ENCODE assay signal across 1 cellular context in the genomic region with DNA sequence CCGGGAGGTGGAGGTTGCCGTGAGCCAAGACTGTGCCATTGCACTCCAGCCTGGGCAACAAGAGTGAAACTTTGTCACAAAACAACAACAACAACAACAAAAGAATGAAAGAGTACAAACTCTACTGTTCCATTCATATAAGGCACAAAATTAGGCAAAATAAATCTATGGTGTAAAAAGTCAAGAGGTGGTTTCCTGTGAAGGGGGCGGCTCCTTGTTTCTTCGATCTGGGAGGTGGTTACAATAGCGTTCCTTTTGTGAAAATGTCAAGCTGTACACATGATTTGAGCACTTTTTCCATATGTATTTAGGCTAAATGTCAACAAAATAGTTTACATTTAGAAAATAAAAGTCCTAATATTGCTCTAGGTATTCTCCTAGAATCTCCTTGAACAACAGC.
TF ChIP-seq lines count a peak whose summit lies in the region.

No MANE protein-coding gene starts in this region.

TF ChIP-seq in WTC11, 78 proteins besides CTCF, POLR2A, EP300 and RAD21 (continued from another document):
- TF ChIP-seq, protein P1, sequence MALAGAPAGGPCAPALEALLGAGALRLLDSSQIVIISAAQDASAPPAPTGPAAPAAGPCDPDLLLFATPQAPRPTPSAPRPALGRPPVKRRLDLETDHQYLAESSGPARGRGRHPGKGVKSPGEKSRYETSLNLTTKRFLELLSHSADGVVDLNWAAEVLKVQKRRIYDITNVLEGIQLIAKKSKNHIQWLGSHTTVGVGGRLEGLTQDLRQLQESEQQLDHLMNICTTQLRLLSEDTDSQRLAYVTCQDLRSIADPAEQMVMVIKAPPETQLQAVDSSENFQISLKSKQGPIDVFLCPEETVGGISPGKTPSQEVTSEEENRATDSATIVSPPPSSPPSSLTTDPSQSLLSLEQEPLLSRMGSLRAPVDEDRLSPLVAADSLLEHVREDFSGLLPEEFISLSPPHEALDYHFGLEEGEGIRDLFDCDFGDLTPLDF (CRISPR knock-in tag; IDR thresholded peaks at IDR 0.05) = no peak
- TF ChIP-seq TP53 (CRISPR knock-in tag; IDR thresholded peaks at IDR 0.05) (no peak), GRHL2 (CRISPR knock-in tag; IDR thresholded peaks at IDR 0.05; ENCODE audit: insufficient replicate concordance, severe bottlenecking) (no peak), GTF2I (CRISPR knock-in tag; conservative IDR thresholded peaks at IDR 0.05) (no peak), ZNF219 (CRISPR knock-in tag; IDR thresholded peaks at IDR 0.05; ENCODE audit: borderline replicate concordance) (no peak), ATF1 (CRISPR knock-in tag; IDR thresholded peaks at IDR 0.05) (no peak)
- TF ChIP-seq, protein P2, sequence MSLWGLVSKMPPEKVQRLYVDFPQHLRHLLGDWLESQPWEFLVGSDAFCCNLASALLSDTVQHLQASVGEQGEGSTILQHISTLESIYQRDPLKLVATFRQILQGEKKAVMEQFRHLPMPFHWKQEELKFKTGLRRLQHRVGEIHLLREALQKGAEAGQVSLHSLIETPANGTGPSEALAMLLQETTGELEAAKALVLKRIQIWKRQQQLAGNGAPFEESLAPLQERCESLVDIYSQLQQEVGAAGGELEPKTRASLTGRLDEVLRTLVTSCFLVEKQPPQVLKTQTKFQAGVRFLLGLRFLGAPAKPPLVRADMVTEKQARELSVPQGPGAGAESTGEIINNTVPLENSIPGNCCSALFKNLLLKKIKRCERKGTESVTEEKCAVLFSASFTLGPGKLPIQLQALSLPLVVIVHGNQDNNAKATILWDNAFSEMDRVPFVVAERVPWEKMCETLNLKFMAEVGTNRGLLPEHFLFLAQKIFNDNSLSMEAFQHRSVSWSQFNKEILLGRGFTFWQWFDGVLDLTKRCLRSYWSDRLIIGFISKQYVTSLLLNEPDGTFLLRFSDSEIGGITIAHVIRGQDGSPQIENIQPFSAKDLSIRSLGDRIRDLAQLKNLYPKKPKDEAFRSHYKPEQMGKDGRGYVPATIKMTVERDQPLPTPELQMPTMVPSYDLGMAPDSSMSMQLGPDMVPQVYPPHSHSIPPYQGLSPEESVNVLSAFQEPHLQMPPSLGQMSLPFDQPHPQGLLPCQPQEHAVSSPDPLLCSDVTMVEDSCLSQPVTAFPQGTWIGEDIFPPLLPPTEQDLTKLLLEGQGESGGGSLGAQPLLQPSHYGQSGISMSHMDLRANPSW (CRISPR knock-in tag; conservative IDR thresholded peaks at IDR 0.05; ENCODE audit: low read depth) = no peak
- TF ChIP-seq, protein P3, sequence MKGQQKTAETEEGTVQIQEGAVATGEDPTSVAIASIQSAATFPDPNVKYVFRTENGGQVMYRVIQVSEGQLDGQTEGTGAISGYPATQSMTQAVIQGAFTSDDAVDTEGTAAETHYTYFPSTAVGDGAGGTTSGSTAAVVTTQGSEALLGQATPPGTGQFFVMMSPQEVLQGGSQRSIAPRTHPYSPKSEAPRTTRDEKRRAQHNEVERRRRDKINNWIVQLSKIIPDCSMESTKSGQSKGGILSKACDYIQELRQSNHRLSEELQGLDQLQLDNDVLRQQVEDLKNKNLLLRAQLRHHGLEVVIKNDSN (CRISPR knock-in tag; IDR thresholded peaks at IDR 0.05) = no peak
- TF ChIP-seq, protein P4, sequence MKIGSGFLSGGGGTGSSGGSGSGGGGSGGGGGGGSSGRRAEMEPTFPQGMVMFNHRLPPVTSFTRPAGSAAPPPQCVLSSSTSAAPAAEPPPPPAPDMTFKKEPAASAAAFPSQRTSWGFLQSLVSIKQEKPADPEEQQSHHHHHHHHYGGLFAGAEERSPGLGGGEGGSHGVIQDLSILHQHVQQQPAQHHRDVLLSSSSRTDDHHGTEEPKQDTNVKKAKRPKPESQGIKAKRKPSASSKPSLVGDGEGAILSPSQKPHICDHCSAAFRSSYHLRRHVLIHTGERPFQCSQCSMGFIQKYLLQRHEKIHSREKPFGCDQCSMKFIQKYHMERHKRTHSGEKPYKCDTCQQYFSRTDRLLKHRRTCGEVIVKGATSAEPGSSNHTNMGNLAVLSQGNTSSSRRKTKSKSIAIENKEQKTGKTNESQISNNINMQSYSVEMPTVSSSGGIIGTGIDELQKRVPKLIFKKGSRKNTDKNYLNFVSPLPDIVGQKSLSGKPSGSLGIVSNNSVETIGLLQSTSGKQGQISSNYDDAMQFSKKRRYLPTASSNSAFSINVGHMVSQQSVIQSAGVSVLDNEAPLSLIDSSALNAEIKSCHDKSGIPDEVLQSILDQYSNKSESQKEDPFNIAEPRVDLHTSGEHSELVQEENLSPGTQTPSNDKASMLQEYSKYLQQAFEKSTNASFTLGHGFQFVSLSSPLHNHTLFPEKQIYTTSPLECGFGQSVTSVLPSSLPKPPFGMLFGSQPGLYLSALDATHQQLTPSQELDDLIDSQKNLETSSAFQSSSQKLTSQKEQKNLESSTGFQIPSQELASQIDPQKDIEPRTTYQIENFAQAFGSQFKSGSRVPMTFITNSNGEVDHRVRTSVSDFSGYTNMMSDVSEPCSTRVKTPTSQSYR (CRISPR knock-in tag; IDR thresholded peaks at IDR 0.05) = no peak
